In the genomic region with DNA sequence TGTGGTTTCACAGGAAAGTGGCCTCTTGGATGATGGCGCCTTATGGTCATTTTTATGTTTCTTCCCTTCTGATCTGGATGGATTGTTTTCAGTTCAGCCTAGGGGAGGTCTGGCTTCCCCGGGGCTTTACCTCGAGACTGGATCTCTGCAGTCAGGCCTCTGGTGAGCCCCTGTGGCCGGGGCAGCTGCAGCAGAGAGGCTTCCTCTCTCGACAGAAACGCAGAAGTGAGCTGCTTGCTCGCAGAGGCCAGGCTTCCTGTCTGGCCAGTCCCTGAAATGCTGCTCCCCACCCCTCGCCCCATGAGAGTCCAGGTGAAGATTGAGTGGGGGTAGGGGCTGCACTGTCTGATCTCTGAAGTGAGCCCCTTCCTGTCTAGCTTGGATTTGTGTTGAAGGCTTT, we compare ENCODE assay signal across 9 cellular contexts. TPM values are rescaled to one million over a fixed set of nuclear protein-coding genes. Genes with fewer than 3 reads are reported as not detected.
DNase-seq lines count a peak whose midpoint lies in the region; ATAC-seq and TF ChIP-seq lines count a peak whose summit lies in the region.
"Had no signal": no experiment of that assay in that cellular context is flagged by ENCODE, and none has a peak within 500 bp of the region (broad histone marks: within the 10 kb centered on the region; RNA-seq: fewer than 3 reads in every experiment).

No MANE protein-coding gene starts in this region.

- H3K27me3 Mint-ChIP-seq in activated B cell treated with CpG ODN at 0.5 μM for 24 hours: no peaks in the 10 kb centered on the region
- peaks cover 2% of the 10 kb centered on the region for H3K27me3 Mint-ChIP-seq in activated CD4-positive, alpha-beta T cell treated with anti-CD3 and anti-CD28 coated beads, Interleukin-2, amount 10 ng/mL, durations not matched to agents 24 days and 14 days

- H3K9ac ChIP-seq in neuronal stem cell (ENCODE audit: low read depth, low read length, poor library complexity): no peak overlapping the region

- peak overlapping the region; percentile 65 for H2BK120ac ChIP-seq in neuronal stem cell (ENCODE audit: low read depth, low read length)

- H3K4ac ChIP-seq in neuronal stem cell (ENCODE audit: low read length): no peak overlapping the region

- intact Hi-C loops in activated B cell treated with CpG ODN at 0.5 μM for 24 hours (cut with micrococcal nuclease): loop anchor here (1.0 to 10.0 kb wide), 7 partner anchors 8 to 318 kb away; no protein-coding TSS in a partner anchor
- intact Hi-C loops in activated CD4-positive, alpha-beta T cell treated with anti-CD3 and anti-CD28 coated beads, Interleukin-2, amount 10 ng/mL, durations not matched to agents 24 days and 14 days (cut with micrococcal nuclease): no loop called here

- peaks cover 99% of the 10 kb centered on the region for H3K4me1 Mint-ChIP-seq in activated B cell treated with CpG ODN at 0.5 μM for 24 hours
- H3K4me1 Mint-ChIP-seq in activated CD4-positive, alpha-beta T cell treated with anti-CD3 and anti-CD28 coated beads, Interleukin-2, amount 10 ng/mL, durations not matched to agents 24 days and 14 days: peaks cover 5% of the 10 kb centered on the region

- H3K27ac Mint-ChIP-seq in activated B cell treated with CpG ODN at 0.5 μM for 24 hours: peak overlapping the region; percentile 97
- no peak overlapping the region for H3K27ac Mint-ChIP-seq in activated CD4-positive, alpha-beta T cell treated with anti-CD3 and anti-CD28 coated beads, Interleukin-2, amount 10 ng/mL, durations not matched to agents 24 days and 14 days

- H2BK12ac ChIP-seq in neuronal stem cell (ENCODE audit: low read length): no peak overlapping the region

- peaks cover 57% of the 10 kb centered on the region for H3K36me3 Mint-ChIP-seq in activated B cell treated with CpG ODN at 0.5 μM for 24 hours (ENCODE audit: low read depth)
- H3K36me3 Mint-ChIP-seq in activated CD4-positive, alpha-beta T cell treated with anti-CD3 and anti-CD28 coated beads, Interleukin-2, amount 10 ng/mL, durations not matched to agents 24 days and 14 days (ENCODE audit: low read depth): no peaks in the 10 kb centered on the region

- peak overlapping the region; percentile 78 for H2AFZ ChIP-seq in neuronal stem cell (ENCODE audit: low read length)

- H3K9me3 ChIP-seq in neuronal stem cell (replicated peaks in 1 of 2; ENCODE audit: control insufficient read depth in 2 of 2, insufficient read depth in 1 of 2, low read depth in 1 of 2, low read length in 2 of 2): no peaks in the 10 kb centered on the region
- H3K9me3 ChIP-seq: SJSA1 had no signal

- no peaks in the 10 kb centered on the region for H3K79me1 ChIP-seq in neuronal stem cell (ENCODE audit: low read depth, low read length)

- CTCF ChIA-PET in activated B cell treated with CpG ODN at 0.5 μM for 24 hours (lab: Charles Lee): interaction anchor here (0.7 to 3.0 kb wide), 17 partner anchors 8 to 93 kb away, joined by 3 to 26 read pairs (median 4); a partner anchor contains a TSS

- H3K23ac ChIP-seq in neuronal stem cell (ENCODE audit: low read depth, low read length, poor library complexity): no peak overlapping the region

- POLR2A ChIA-PET in activated B cell treated with CpG ODN at 0.5 μM for 24 hours (lab: Charles Lee): interaction anchor here (0.6 to 9.1 kb wide), 32 partner anchors 8 to 344 kb away, joined by 3 to 160 read pairs (median 6); a partner anchor contains a TSS

- no peak overlapping the region for H3K4me2 ChIP-seq in neuronal stem cell (ENCODE audit: insufficient read depth, low read length, poor library complexity, severe bottlenecking)

- H4K8ac ChIP-seq in neuronal stem cell (ENCODE audit: low read depth, low read length): no peak overlapping the region

- no CpG with 5 or more reads among the region's 8 CpGs for WGBS in neuronal stem cell (ENCODE audit: extremely low coverage in 2 of 2, insufficient read length in 2 of 2, insufficient replicate concordance in 1 of 2), 2 donors

- DNase-seq in activated B cell treated with CpG ODN at 0.5 μM for 24 hours (peak; percentile 67), neuronal stem cell (ENCODE audit: low spot score) (no peak), NCI-H774 (lab: John Stamatoyannopoulos, UW) (no peak), NCI-H82 (lab: John Stamatoyannopoulos, UW) (no peak)
- no peak for DNase-seq in activated CD4-positive, alpha-beta T cell treated with anti-CD3 and anti-CD28 coated beads, Interleukin-2, amount 10 ng/mL, durations not matched to agents 24 days and 14 days

- TF ChIP-seq CTCF in activated B cell treated with CpG ODN at 0.5 μM for 24 hours (IDR thresholded peaks at IDR 0.05): no peak

- no peak overlapping the region for H3K14ac ChIP-seq in neuronal stem cell (ENCODE audit: low read length)

- peak; percentile 49 for ATAC-seq in GM19035 (IDR thresholded peaks at IDR 0.05; ENCODE audit: unreplicated experiment)
- ATAC-seq in HG03095 (IDR thresholded peaks at IDR 0.05; ENCODE audit: unreplicated experiment): peak; percentile 47
- ATAC-seq in activated B cell treated with CpG ODN at 0.5 μM for 24 hours (ENCODE audit: low read depth): peak; percentile 65
- no peak for ATAC-seq in HG02623 (IDR thresholded peaks at IDR 0.05; ENCODE audit: unreplicated experiment)

- no peak overlapping the region for H2AK5ac ChIP-seq in neuronal stem cell (ENCODE audit: low read depth, low read length)

- no peak overlapping the region for H3K4me3 ChIP-seq in neuronal stem cell (ENCODE audit: low read length in 2 of 2)
- H3K4me3 ChIP-seq: SJSA1 had no signal

- H2BK5ac ChIP-seq in neuronal stem cell (ENCODE audit: low read length): no peak overlapping the region

- peak overlapping the region; percentile 12 for H3K18ac ChIP-seq in neuronal stem cell (ENCODE audit: low read length)

- H3K9me3 Mint-ChIP-seq in activated B cell treated with CpG ODN at 0.5 μM for 24 hours: no peaks in the 10 kb centered on the region
- no peaks in the 10 kb centered on the region for H3K9me3 Mint-ChIP-seq in activated CD4-positive, alpha-beta T cell treated with anti-CD3 and anti-CD28 coated beads, Interleukin-2, amount 10 ng/mL, durations not matched to agents 24 days and 14 days

- H2BK15ac ChIP-seq in neuronal stem cell (ENCODE audit: low read length): no peak overlapping the region

- no peak overlapping the region for H4K91ac ChIP-seq in neuronal stem cell (ENCODE audit: low read depth, low read length, poor library complexity)

- no peak overlapping the region for H3K27ac ChIP-seq in neuronal stem cell (replicated peaks; ENCODE audit: low read length)
- H3K27ac ChIP-seq: SJSA1 had no signal

- peak overlapping the region; percentile 80 for H3K4me3 Mint-ChIP-seq in activated B cell treated with CpG ODN at 0.5 μM for 24 hours
- no peak overlapping the region for H3K4me3 Mint-ChIP-seq in activated CD4-positive, alpha-beta T cell treated with anti-CD3 and anti-CD28 coated beads, Interleukin-2, amount 10 ng/mL, durations not matched to agents 24 days and 14 days

- H3K4me1 ChIP-seq in neuronal stem cell (ENCODE audit: control insufficient read depth in 2 of 2, insufficient read depth in 1 of 2, low read depth in 1 of 2, low read length in 2 of 2): peaks cover 2 to 5% of the 10 kb centered on the region in 2 donors
- H3K4me1 ChIP-seq: SJSA1 had no signal

- no peaks in the 10 kb centered on the region for H3K27me3 ChIP-seq in neuronal stem cell (ENCODE audit: control insufficient read depth in 3 of 3, insufficient read depth in 3 of 3, low read depth in 1 of 3, low read length in 3 of 3)
- H3K27me3 ChIP-seq: SJSA1 had no signal

- H3K36me3 ChIP-seq in neuronal stem cell (replicated peaks in 1 of 2; ENCODE audit: control insufficient read depth in 2 of 2, insufficient read depth in 2 of 2, low read length in 2 of 2): no peaks in the 10 kb centered on the region
- H3K36me3 ChIP-seq: SJSA1 had no signal

RNA-seq across cellular contexts. Expression of a gene that starts 44.0 kb away (rescaled TPM):
- 449 and 525 TPM in 2 replicates for total RNA-seq in activated B cell treated with CpG ODN at 0.5 μM for 24 hours
- polyA plus RNA-seq in neuronal stem cell (2013, experiment 1 of 2): 1.3 TPM
- 1.1 TPM for polyA plus RNA-seq in neuronal stem cell (2013, experiment 2 of 2)
- 6.8 and 6.9 TPM in 2 replicates for total RNA-seq in activated CD4-positive, alpha-beta T cell treated with anti-CD3 and anti-CD28 coated beads, Interleukin-2, amount 10 ng/mL, durations not matched to agents 24 days and 14 days

Comparison
In these comparisons a context has a peak if more than half of its experiments do, and no peak if none do; other contexts are left out.
1. RNA of a gene that starts 44.0 kb away (total RNA-seq): 449 to 525 TPM in activated B cell treated with CpG ODN at 0.5 μM for 24 hours; 6.8 to 6.9 TPM in activated CD4-positive, alpha-beta T cell treated with anti-CD3 and anti-CD28 coated beads, Interleukin-2, amount 10 ng/mL, durations not matched to agents 24 days and 14 days; every median in the first group is over 10 times any median in the second.